Comparison of ENCODE assay signal across 8 cellular contexts in the genomic region with DNA sequence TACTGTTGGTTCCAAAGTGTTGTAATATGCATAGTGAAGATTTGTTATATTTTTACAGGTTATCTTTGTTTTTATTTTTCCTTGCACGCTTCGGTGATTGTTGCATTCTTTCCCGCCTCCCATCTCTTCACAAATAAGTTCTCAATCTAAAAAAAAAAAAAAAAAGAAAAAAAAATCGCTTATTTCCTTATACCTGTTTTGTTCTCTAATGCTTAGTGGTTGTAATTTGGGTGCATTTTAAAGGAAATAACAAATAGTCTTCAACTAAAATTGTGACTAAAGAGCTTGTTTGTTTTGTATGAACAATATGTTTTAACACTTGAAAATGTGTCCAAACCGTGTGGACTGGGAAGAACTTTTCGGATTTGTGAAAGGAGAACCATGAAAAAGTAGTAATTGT. TPM values are rescaled to one million over a fixed set of nuclear protein-coding genes. Genes with fewer than 3 reads are reported as not detected.
DNase-seq lines count a peak whose midpoint lies in the region; ATAC-seq and TF ChIP-seq lines count a peak whose summit lies in the region.

No MANE protein-coding gene starts in this region.

- WGBS in SK-N-SH (ENCODE audit: low lambda C conversion rate) = 6% methylated on average over 6 of the region's 6 CpGs

- H2AFZ ChIP-seq in SK-N-SH (ENCODE audit: low read depth) = 0 out of 2 replicates have a peak overlapping the region, but pooled peaks have one; percentile 13

- DNase-seq in SK-N-SH (no peak), activated gamma-delta T cell treated with Interleukin-2 at 50 U/mL for 16 hours (no peak), left lobe of liver (ENCODE audit: low spot score) (no peak), KG1 (lab: John Stamatoyannopoulos, UW) (no peak)
- DNase-seq in activated T-helper 1 cell treated with anti-CD3 and anti-CD28 coated beads, Interleukin-12 subunit alpha, Interleukin-12 subunit beta, Interleukin-2, Interleukin-4 antibody, amounts not matched to agents 30 ng/mL and 10 ng/mL and 1 ng/mL, durations not matched to agents 14 hours and 24 hours and 36 hours (ENCODE audit: low spot score) = no peak
- no peak for DNase-seq in stimulated activated naive CD8-positive, alpha-beta T cell treated with anti-CD3 and anti-CD28 coated beads, Interleukin-15, amount 100 ng/mL, for 72 hours

- peaks cover 54% of the 10 kb centered on the region for H3K4me1 Mint-ChIP-seq in activated T-helper 1 cell treated with anti-CD3 and anti-CD28 coated beads, Interleukin-12 subunit alpha, Interleukin-12 subunit beta, Interleukin-2, Interleukin-4 antibody, amounts not matched to agents 30 ng/mL and 10 ng/mL and 1 ng/mL, durations not matched to agents 14 hours and 24 hours and 36 hours (ENCODE audit: low read depth)
- H3K4me1 Mint-ChIP-seq in stimulated activated naive CD8-positive, alpha-beta T cell treated with anti-CD3 and anti-CD28 coated beads, Interleukin-15, amount 100 ng/mL, for 72 hours = peaks cover 58% of the 10 kb centered on the region

- peak overlapping the region; percentile 82 for H3K4me2 ChIP-seq in SK-N-SH

- CTCF ChIA-PET in SK-N-SH (lab: Yijun Ruan, JAX) = interaction anchor here (0.7 to 1.1 kb wide), 3 partner anchors 10 to 52 kb away, joined by 3 read pairs; no protein-coding TSS in a partner anchor

- H3K27ac Mint-ChIP-seq in activated T-helper 1 cell treated with anti-CD3 and anti-CD28 coated beads, Interleukin-12 subunit alpha, Interleukin-12 subunit beta, Interleukin-2, Interleukin-4 antibody, amounts not matched to agents 30 ng/mL and 10 ng/mL and 1 ng/mL, durations not matched to agents 14 hours and 24 hours and 36 hours = peak overlapping the region; percentile 90
- H3K27ac Mint-ChIP-seq in stimulated activated naive CD8-positive, alpha-beta T cell treated with anti-CD3 and anti-CD28 coated beads, Interleukin-15, amount 100 ng/mL, for 72 hours = peak overlapping the region; percentile 99 to 100

- H3K27me3 ChIP-seq in SK-N-SH (ENCODE audit: insufficient read depth) (no peaks in the 10 kb centered on the region), iPS-18a (ENCODE audit: control insufficient read depth, insufficient read depth, low read length) (no peaks in the 10 kb centered on the region)

- peaks cover 57% of the 10 kb centered on the region for H4K20me1 ChIP-seq in SK-N-SH (ENCODE audit: insufficient read depth)

- intact Hi-C loops in activated T-helper 1 cell treated with anti-CD3 and anti-CD28 coated beads, Interleukin-12 subunit alpha, Interleukin-12 subunit beta, Interleukin-2, Interleukin-4 antibody, amounts not matched to agents 30 ng/mL and 10 ng/mL and 1 ng/mL, durations not matched to agents 14 hours and 24 hours and 36 hours (cut with micrococcal nuclease) = loop anchor here (10.0 kb wide), 1 partner anchor 1964 kb away; the partner anchor contains the start of gene CPSF6

- H3K9me3 ChIP-seq in SK-N-SH (no peaks in the 10 kb centered on the region), iPS-18a (ENCODE audit: control insufficient read depth, low read depth, low read length) (no peaks in the 10 kb centered on the region)

- TF ChIP-seq CTCF in SK-N-SH (IDR thresholded peaks at IDR 0.05) = no peak

- H3K9me2 ChIP-seq in SK-N-SH = no peaks in the 10 kb centered on the region

- peak overlapping the region; percentile 94 for H3K9ac ChIP-seq in SK-N-SH
- H3K9ac ChIP-seq in iPS-18a (ENCODE audit: low read length) = peak overlapping the region; percentile 90

- H3K4me3 ChIP-seq in SK-N-SH (ENCODE audit: low read depth in 2 of 2, low read length in 1 of 2) = peak overlapping the region; percentile 95
- H3K4me3 ChIP-seq in iPS-18a (ENCODE audit: low read length) = peak overlapping the region; percentile 73

- peaks cover 17% of the 10 kb centered on the region for H3K36me3 Mint-ChIP-seq in activated T-helper 1 cell treated with anti-CD3 and anti-CD28 coated beads, Interleukin-12 subunit alpha, Interleukin-12 subunit beta, Interleukin-2, Interleukin-4 antibody, amounts not matched to agents 30 ng/mL and 10 ng/mL and 1 ng/mL, durations not matched to agents 14 hours and 24 hours and 36 hours (ENCODE audit: low read depth)

- H3K36me3 ChIP-seq in SK-N-SH (replicated peaks in 1 of 2; ENCODE audit: control insufficient read depth in 1 of 2, insufficient read depth in 2 of 2, low read length in 1 of 2) = peaks cover 5 to 10% of the 10 kb centered on the region in 2 experiments
- H3K36me3 ChIP-seq in iPS-18a (ENCODE audit: control insufficient read depth, low read depth, low read length) = peaks cover 8% of the 10 kb centered on the region

- no peak for TF ChIP-seq RAD21 in SK-N-SH (IDR thresholded peaks at IDR 0.05; ENCODE audit: low read length)

- ATAC-seq in SK-N-SH treated with all-trans-retinoic acid at 6 μM for 48 hours (no peak), left lobe of liver (no peak)
- no peak for ATAC-seq in stimulated activated naive CD8-positive, alpha-beta T cell treated with anti-CD3 and anti-CD28 coated beads, Interleukin-15, amount 100 ng/mL, for 72 hours

- no peak for TF ChIP-seq EP300 in SK-N-SH (IDR thresholded peaks at IDR 0.05; ENCODE audit: borderline replicate concordance in 1 of 2, low read depth in 1 of 2, low read length in 1 of 2)

- POLR2A ChIA-PET in SK-N-SH (lab: Yijun Ruan, JAX) = no interaction called here

- H3K4me3 Mint-ChIP-seq in activated T-helper 1 cell treated with anti-CD3 and anti-CD28 coated beads, Interleukin-12 subunit alpha, Interleukin-12 subunit beta, Interleukin-2, Interleukin-4 antibody, amounts not matched to agents 30 ng/mL and 10 ng/mL and 1 ng/mL, durations not matched to agents 14 hours and 24 hours and 36 hours = peak overlapping the region; percentile 92
- peak overlapping the region; percentile 78 to 88 for H3K4me3 Mint-ChIP-seq in stimulated activated naive CD8-positive, alpha-beta T cell treated with anti-CD3 and anti-CD28 coated beads, Interleukin-15, amount 100 ng/mL, for 72 hours

- peaks cover 12 to 25% of the 10 kb centered on the region in 2 experiments; a peak in 3 of 4 replicates for H3K4me1 ChIP-seq in SK-N-SH (ENCODE audit: control insufficient read depth in 1 of 2, insufficient read depth in 2 of 2, low read depth in 1 of 2, low read length in 1 of 2)
- H3K4me1 ChIP-seq in iPS-18a (ENCODE audit: control insufficient read depth, low read depth, low read length) = peaks cover 11% of the 10 kb centered on the region

- H3K27ac ChIP-seq in SK-N-SH (ENCODE audit: low read depth in 2 of 2, low read length in 1 of 2) (peak overlapping the region; percentile 94 to 99), iPS-18a (ENCODE audit: low read length) (no peak overlapping the region)

- peaks cover 60% of the 10 kb centered on the region for H3K79me2 ChIP-seq in SK-N-SH (ENCODE audit: insufficient read depth)

- no peaks in the 10 kb centered on the region for H3K27me3 Mint-ChIP-seq in activated T-helper 1 cell treated with anti-CD3 and anti-CD28 coated beads, Interleukin-12 subunit alpha, Interleukin-12 subunit beta, Interleukin-2, Interleukin-4 antibody, amounts not matched to agents 30 ng/mL and 10 ng/mL and 1 ng/mL, durations not matched to agents 14 hours and 24 hours and 36 hours (ENCODE audit: insufficient read depth)
- H3K27me3 Mint-ChIP-seq in stimulated activated naive CD8-positive, alpha-beta T cell treated with anti-CD3 and anti-CD28 coated beads, Interleukin-15, amount 100 ng/mL, for 72 hours = no peaks in the 10 kb centered on the region

- H3K9me3 Mint-ChIP-seq in activated T-helper 1 cell treated with anti-CD3 and anti-CD28 coated beads, Interleukin-12 subunit alpha, Interleukin-12 subunit beta, Interleukin-2, Interleukin-4 antibody, amounts not matched to agents 30 ng/mL and 10 ng/mL and 1 ng/mL, durations not matched to agents 14 hours and 24 hours and 36 hours = no peaks in the 10 kb centered on the region
- peaks cover 5 to 9% of the 10 kb centered on the region in 2 donors for H3K9me3 Mint-ChIP-seq in stimulated activated naive CD8-positive, alpha-beta T cell treated with anti-CD3 and anti-CD28 coated beads, Interleukin-15, amount 100 ng/mL, for 72 hours

- H3F3A ChIP-seq in SK-N-SH (replicated peaks; ENCODE audit: insufficient read depth) = peaks cover 16% of the 10 kb centered on the region

TF ChIP-seq in SK-N-SH, 30 proteins besides CTCF, POLR2A, EP300 and RAD21 (continues in another document):
- TF ChIP-seq RCOR1 (IDR thresholded peaks at IDR 0.05; ENCODE audit: low read length) (no peak), GATA2 (CRISPR knock-in tag; IDR thresholded peaks at IDR 0.05) (no peak), GABPA (IDR thresholded peaks at IDR 0.05; ENCODE audit: low read depth) (no peak), SIN3A (IDR thresholded peaks at IDR 0.05; ENCODE audit: borderline replicate concordance, low read depth, low read length) (no peak), POLR2AphosphoS5 (IDR thresholded peaks at IDR 0.05; ENCODE audit: low read depth, low read length) (no peak), FOSL2 (IDR thresholded peaks at IDR 0.05; ENCODE audit: borderline replicate concordance, low read depth) (no peak), RXRA (IDR thresholded peaks at IDR 0.05; ENCODE audit: borderline replicate concordance, low read depth) (no peak), TCF12 (IDR thresholded peaks at IDR 0.05) (no peak), MEF2A (IDR thresholded peaks at IDR 0.05; ENCODE audit: borderline replicate concordance, low read depth) (no peak), MXI1 (IDR thresholded peaks at IDR 0.05; ENCODE audit: low read depth, low read length) (no peak), YY1 (IDR thresholded peaks at IDR 0.05; ENCODE audit: low read depth) (no peak)

TF ChIP-seq in SK-N-SH treated with all-trans-retinoic acid at 6 μM for 48 hours, 23 proteins besides CTCF, POLR2A, EP300 and RAD21:
- TF ChIP-seq PPARA (CRISPR knock-in tag; IDR thresholded peaks at IDR 0.05; ENCODE audit: borderline replicate concordance) (no peak), ISL1 (CRISPR knock-in tag; IDR thresholded peaks at IDR 0.05) (no peak), TCF4 (CRISPR knock-in tag; IDR thresholded peaks at IDR 0.05; ENCODE audit: borderline replicate concordance) (no peak), ZFP30 (CRISPR knock-in tag; IDR thresholded peaks at IDR 0.05) (no peak), ZNF70 (CRISPR knock-in tag; IDR thresholded peaks at IDR 0.05) (no peak)

RNA-seq across cellular contexts. Expression of gene CAND1, which starts 1.5 kb away (rescaled TPM):
- 17.4 and 26.5 TPM in 2 replicates for polyA plus RNA-seq in SK-N-SH (2012; rRNA removed)
- 25.5 and 26.5 TPM in 2 replicates for polyA plus RNA-seq in SK-N-SH (2012; cell fraction: cytosol; rRNA removed)
- polyA plus RNA-seq in SK-N-SH (2012; cell fraction: nucleus; rRNA removed) = 24.8 and 44.4 TPM in 2 replicates
- total RNA-seq in activated T-helper 1 cell treated with anti-CD3 and anti-CD28 coated beads, Interleukin-12 subunit alpha, Interleukin-12 subunit beta, Interleukin-2, Interleukin-4 antibody, amounts not matched to agents 30 ng/mL and 10 ng/mL and 1 ng/mL, durations not matched to agents 14 hours and 24 hours and 36 hours = 185 and 209 TPM in 2 replicates
- 50.7 TPM for total RNA-seq in left lobe of liver
